ENCODE assay signal across 7 cellular contexts in the genomic region with DNA sequence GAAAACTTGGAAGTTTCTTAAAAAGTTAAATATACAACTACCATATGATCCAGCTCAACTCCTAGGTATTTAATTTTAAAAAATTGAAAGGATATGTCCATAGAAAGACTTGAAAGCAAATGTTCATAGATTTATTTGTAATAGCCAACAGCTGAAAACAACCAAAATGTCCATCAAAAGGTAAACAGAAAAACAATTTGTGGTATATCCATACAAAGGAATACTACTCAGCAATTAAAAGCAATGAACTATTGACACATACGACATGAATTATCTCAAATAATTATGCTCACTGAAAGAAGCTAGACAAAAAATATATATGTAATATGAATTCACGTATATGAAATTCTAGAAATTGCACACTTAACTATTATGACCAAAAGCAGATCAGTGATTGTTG.
"Had no signal": no experiment of that assay in that cellular context is flagged by ENCODE, and none has a peak within 500 bp of the region (broad histone marks: within the 10 kb centered on the region; RNA-seq: fewer than 3 reads in every experiment).

No MANE protein-coding gene starts in this region.

- DNase-seq: GDM1, GF-D8 had no signal

- FAIRE-seq: G401.6, GM12878, GM12891, GM12892, GM19239 had no signal

- H3K4me3 ChIP-seq: GM12878 had no signal

- ATAC-seq: GM12878 had no signal
